11 cellular contexts compared by ENCODE assay signal in genomic region chr15:33089878-33090757, GRCh38.
DNase-seq lines count a peak whose midpoint lies in the region; ATAC-seq and TF ChIP-seq lines count a peak whose summit lies in the region.
"Had no signal": no experiment of that assay in that cellular context is flagged by ENCODE, and none has a peak within 500 bp of the region (broad histone marks: within the 10 kb centered on the region; RNA-seq: fewer than 3 reads in every experiment).

No MANE protein-coding gene starts in this region.

- H3K4me1 ChIP-seq in Loucy (ENCODE audit: insufficient read depth, low read length, poor library complexity, severe bottlenecking) = peaks cover 36% of the 10 kb centered on the region

- no peak overlapping the region for H3K4me2 ChIP-seq in Loucy (ENCODE audit: low read depth, low read length, poor library complexity, severe bottlenecking)

- H2AFZ ChIP-seq in Loucy (ENCODE audit: low read length) = peak overlapping the region; percentile 53

- no peaks in the 10 kb centered on the region for H3K9me2 ChIP-seq in Loucy (replicated peaks; ENCODE audit: low read depth, low read length)

- ATAC-seq in left colon = peak; percentile 78

- in situ Hi-C loops in SK-MEL-5 (cut with HindIII; ENCODE audit: low pct_unique_long_range_greater_than_20kb, low sequenced_read_pairs) = no loop called here

- H3K9ac ChIP-seq in Loucy (ENCODE audit: low read depth, low read length, poor library complexity, severe bottlenecking) = peak overlapping the region; percentile 18

- intact Hi-C loops in left colon (cut with DNase I, micrococcal nuclease) = loop anchor here in 1 of 2 donors (5.0 kb wide), 1 partner anchor 42 kb away; no protein-coding TSS in a partner anchor

- H3K36me3 ChIP-seq in Loucy (ENCODE audit: insufficient read depth, low read length) = no peaks in the 10 kb centered on the region

- H4K20me1 ChIP-seq in Loucy (ENCODE audit: insufficient read depth, low read length, poor library complexity, severe bottlenecking) = no peaks in the 10 kb centered on the region

- no peaks in the 10 kb centered on the region for H3F3A ChIP-seq in Loucy (ENCODE audit: low read depth)

- H3K27me3 ChIP-seq in Loucy (ENCODE audit: insufficient read depth, low read length, poor library complexity, severe bottlenecking) = no peaks in the 10 kb centered on the region

- no peak overlapping the region for H3K4me3 ChIP-seq in Loucy (ENCODE audit: low read length, poor library complexity, severe bottlenecking)
- H3K4me3 ChIP-seq: skin epidermis had no signal

- no peaks in the 10 kb centered on the region for H3K9me3 ChIP-seq in Loucy (ENCODE audit: insufficient read depth, low read depth, low read length)

- TF ChIP-seq CTCF in Loucy (conservative IDR thresholded peaks at IDR 0.05; ENCODE audit: low read length) (no peak), GM10266 (IDR thresholded peaks at IDR 0.05; ENCODE audit: control insufficient read depth, insufficient read depth, low read depth, missing control alignments) (no peak)

- H3K79me2 ChIP-seq in Loucy (ENCODE audit: insufficient read depth, low read length) = no peaks in the 10 kb centered on the region

- DNase-seq in DMS153 (lab: John Stamatoyannopoulos, UW) (peak; percentile 40), SK-MEL-5 (ENCODE audit: low read depth, low spot score) (peak; percentile 37), left colon (peak; percentile 31 to 53), GM19238 (ENCODE audit: insufficient read length, low spot score) (no peak), germinal center (ENCODE audit: low spot score) (no peak), KG1 (lab: John Stamatoyannopoulos, UW) (no peak), GM10266 (ENCODE audit: extremely low spot score) (no peak)
- DNase-seq: activated naive CD8-positive, alpha-beta T cell treated with anti-CD3 and anti-CD28 coated beads, Interleukin-2, amount 10 ng/mL, durations not matched to agents 7 days and 5 days; GOT3 had no signal

Comparison
In these comparisons a context has a peak if more than half of its experiments do, and no peak if none do; other contexts are left out.
1. DNase-seq: peak in DMS153 (single experiment), SK-MEL-5 (single experiment) and left colon (2 of 2); none in GM19238 (single experiment), germinal center (single experiment), KG1 (single experiment) and GM10266 (single experiment).